In genomic region chr22:49877642-49878041, GRCh38 we compare ENCODE assay signal across 2 cellular contexts.
TF ChIP-seq lines count a peak whose summit lies in the region.

No MANE protein-coding gene starts in this region.

TF ChIP-seq in HepG2, 621 proteins besides CTCF, POLR2A, EP300 and RAD21:
- peak; percentile 66 for TF ChIP-seq ZBTB33 (CRISPR knock-in tag; IDR thresholded peaks at IDR 0.05)
- no peak for TF ChIP-seq ZIK1 (CRISPR knock-in tag; IDR thresholded peaks at IDR 0.05; ENCODE audit: borderline replicate concordance, low read depth)

TF ChIP-seq in K562, 482 proteins besides CTCF, POLR2A, EP300 and RAD21:
- TF ChIP-seq HMGN3 (IDR thresholded peaks at IDR 0.05; ENCODE audit: borderline replicate concordance, extremely low read depth, insufficient read length, low read depth, low read length) = no peak
- no peak for TF ChIP-seq ZNF609 (CRISPR knock-in tag; IDR thresholded peaks at IDR 0.05; ENCODE audit: borderline replicate concordance)
- TF ChIP-seq TRIM28 (IDR thresholded peaks at IDR 0.05) = no peak
- TF ChIP-seq THRAP3 (IDR thresholded peaks at IDR 0.05; ENCODE audit: borderline replicate concordance) = no peak
- no peak for TF ChIP-seq REST (CRISPR knock-in tag; IDR thresholded peaks at IDR 0.05; ENCODE audit: low read depth)
- no peak for TF ChIP-seq BCOR (IDR thresholded peaks at IDR 0.05)
- TF ChIP-seq ZBTB33 (CRISPR knock-in tag; IDR thresholded peaks at IDR 0.05) = 0 out of 2 replicates have a peak, but pooled peaks have one; percentile 22
- TF ChIP-seq E2F8 (IDR thresholded peaks at IDR 0.05; ENCODE audit: low read depth, partially characterized antibody) = no peak
